17 cellular contexts compared by ENCODE assay signal in genomic region chr1:90501281-90501680, GRCh38.
"Had no signal": no experiment of that assay in that cellular context is flagged by ENCODE, and none has a peak within 500 bp of the region (broad histone marks: within the 10 kb centered on the region; RNA-seq: fewer than 3 reads in every experiment).

No MANE protein-coding gene starts in this region.

- H3K27me3 Mint-ChIP-seq: activated naive CD8-positive, alpha-beta T cell treated with anti-CD3 and anti-CD28 coated beads for 36 hours; dendritic cell treated with granulocyte-macrophage colony-stimulating factor and Interleukin-4, amounts not matched to agents 40 ng/mL and 50 ng/mL, for 4 days had no signal

- H3K4me3 Mint-ChIP-seq: activated naive CD8-positive, alpha-beta T cell treated with anti-CD3 and anti-CD28 coated beads for 36 hours; central memory CD8-positive, alpha-beta T cell; dendritic cell treated with granulocyte-macrophage colony-stimulating factor and Interleukin-4, amounts not matched to agents 40 ng/mL and 50 ng/mL, for 4 days; mesothelial cell of epicardium; nephron progenitor cell had no signal

- DNase-seq: activated CD4-positive, alpha-beta T cell treated with anti-CD3 and anti-CD28 coated beads, Interleukin-2, amount 50 U/mL, for 1 hour; activated CD8-positive, alpha-beta memory T cell treated with anti-CD3 and anti-CD28 coated beads for 24 hours; activated naive CD8-positive, alpha-beta T cell treated with anti-CD3 and anti-CD28 coated beads for 36 hours; anterior cingulate cortex; brain microvascular endothelial cell; heart left ventricle; left colon; lower lobe of right lung; nephron progenitor cell; ovary; stimulated activated CD4-positive, alpha-beta T cell treated with anti-CD3 and anti-CD28 coated beads, Interleukin-2, amount 100 ng/mL, for 24 hours; T-helper 9 cell had no signal

- H3K4me3 ChIP-seq: heart left ventricle, lower lobe of right lung, ovary, thoracic aorta had no signal

- H3K9me3 ChIP-seq: heart left ventricle, lower lobe of right lung, ovary, thoracic aorta had no signal

- H3K27ac ChIP-seq: brain microvascular endothelial cell, heart left ventricle, lower lobe of right lung, ovary, thoracic aorta had no signal

- H3K27me3 ChIP-seq: brain microvascular endothelial cell, heart left ventricle, ovary had no signal

- ATAC-seq: activated CD4-positive, CD25-positive, alpha-beta regulatory T cell treated with anti-CD3 and anti-CD28 coated beads, Interleukin-2, amount 50 U/mL, for 24 hours; heart left ventricle; left colon; lower lobe of right lung had no signal

- H3K4me1 Mint-ChIP-seq: activated naive CD8-positive, alpha-beta T cell treated with anti-CD3 and anti-CD28 coated beads for 36 hours; central memory CD8-positive, alpha-beta T cell; mesothelial cell of epicardium had no signal

- H3K36me3 ChIP-seq: brain microvascular endothelial cell, heart left ventricle, lower lobe of right lung, ovary, thoracic aorta had no signal

- H3K36me3 Mint-ChIP-seq: activated naive CD8-positive, alpha-beta T cell treated with anti-CD3 and anti-CD28 coated beads for 36 hours; mesothelial cell of epicardium had no signal

- H3K4me1 ChIP-seq: heart left ventricle, lower lobe of right lung had no signal

- H3K9me3 Mint-ChIP-seq: activated naive CD8-positive, alpha-beta T cell treated with anti-CD3 and anti-CD28 coated beads for 36 hours; central memory CD8-positive, alpha-beta T cell; dendritic cell treated with granulocyte-macrophage colony-stimulating factor and Interleukin-4, amounts not matched to agents 40 ng/mL and 50 ng/mL, for 4 days; mesothelial cell of epicardium; nephron progenitor cell had no signal

- H3K27ac Mint-ChIP-seq: activated naive CD8-positive, alpha-beta T cell treated with anti-CD3 and anti-CD28 coated beads for 36 hours; dendritic cell treated with granulocyte-macrophage colony-stimulating factor and Interleukin-4, amounts not matched to agents 40 ng/mL and 50 ng/mL, for 4 days; mesothelial cell of epicardium; nephron progenitor cell had no signal
